ENCODE assay signal across 8 cellular contexts in the genomic region with DNA sequence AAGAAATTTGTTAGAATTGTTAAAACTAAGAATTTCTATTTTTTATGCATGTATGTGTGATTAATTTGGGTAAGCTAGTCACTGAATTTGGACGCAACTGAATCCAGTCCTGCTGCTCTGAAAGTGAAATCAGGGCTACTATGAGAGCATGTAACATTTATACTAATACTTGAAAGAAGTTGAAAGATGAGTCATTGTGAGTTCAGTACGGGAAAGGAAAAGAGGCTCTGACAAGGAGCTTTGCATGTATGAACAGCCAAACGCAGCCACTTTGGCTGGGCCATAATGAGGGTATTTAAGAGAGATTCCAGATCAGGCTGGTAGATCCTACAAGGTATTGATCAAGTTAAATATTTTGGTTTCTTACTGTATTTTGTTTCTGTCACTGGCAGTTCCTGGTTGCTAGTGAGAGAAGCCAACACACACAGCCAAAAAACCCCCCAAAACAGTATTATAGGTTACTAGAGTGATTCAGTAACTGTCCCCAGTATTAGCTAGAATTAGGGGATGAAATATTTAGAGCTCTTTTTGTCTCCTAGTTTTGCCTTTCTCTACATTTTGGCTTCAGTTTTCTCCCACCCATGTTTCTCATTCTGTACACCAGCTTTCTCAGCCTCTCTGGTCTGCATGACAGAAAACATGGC. TPM values are rescaled to one million over a fixed set of nuclear protein-coding genes. Genes with fewer than 3 reads are reported as not detected.
DNase-seq lines count a peak whose midpoint lies in the region; ATAC-seq, FAIRE-seq and TF ChIP-seq lines count a peak whose summit lies in the region.

No MANE protein-coding gene starts in this region.

- peak; percentile 1 for DNase-seq in H54 (ENCODE audit: insufficient read length, low spot score)
- peak; percentile 70 for DNase-seq in RPMI7951 (ENCODE audit: low read depth)
- DNase-seq in kidney tubule cell (ENCODE audit: low spot score): peak; percentile 51
- DNase-seq in posterior cingulate gyrus: no peak
- DNase-seq in DMS79 treated with DMSO at 0.1 percent for 48 hours (lab: John Stamatoyannopoulos, UW): no peak
- DNase-seq in DMS79 (lab: John Stamatoyannopoulos, UW): no peak
- no peak for DNase-seq in activated effector memory CD4-positive, alpha-beta T cell treated with Interleukin-2 at 50 U/mL for 16 hours

- peak; percentile 15 for FAIRE-seq in H54 (lab: Jason Lieb, UNC)

- intact Hi-C loops in posterior cingulate gyrus (cut with DNase I): no loop called here

- ATAC-seq in GM18858 (IDR thresholded peaks at IDR 0.05; ENCODE audit: unreplicated experiment): peak; percentile 98

- TF ChIP-seq POLR2A in H54 (IDR thresholded peaks at IDR 0.05; ENCODE audit: low read depth, low read length): no peak

RNA-seq across cellular contexts. Expression of gene AASDHPPT, which starts 14.1 kb away (rescaled TPM):
- total RNA-seq in RPMI7951 (2014; rRNA removed; shearing (Covaris generic)): 59.7 and 69.6 TPM in 2 replicates

RNA-seq across cellular contexts. Expression of gene KBTBD3, which starts 14.5 kb away (rescaled TPM):
- total RNA-seq in RPMI7951 (2014; rRNA removed; shearing (Covaris generic)): 3.1 and 5.0 TPM in 2 replicates

Comparison
In these comparisons a context has a peak if more than half of its experiments do, and no peak if none do; other contexts are left out.
1. DNase-seq: peak in H54 (single experiment), RPMI7951 (single experiment) and kidney tubule cell (single experiment); none in posterior cingulate gyrus (0 of 10), DMS79 treated with DMSO at 0.1 percent for 48 hours (single experiment), DMS79 (single experiment) and activated effector memory CD4-positive, alpha-beta T cell treated with Interleukin-2 at 50 U/mL for 16 hours (single experiment).